8 cellular contexts compared by ENCODE assay signal in the genomic region with DNA sequence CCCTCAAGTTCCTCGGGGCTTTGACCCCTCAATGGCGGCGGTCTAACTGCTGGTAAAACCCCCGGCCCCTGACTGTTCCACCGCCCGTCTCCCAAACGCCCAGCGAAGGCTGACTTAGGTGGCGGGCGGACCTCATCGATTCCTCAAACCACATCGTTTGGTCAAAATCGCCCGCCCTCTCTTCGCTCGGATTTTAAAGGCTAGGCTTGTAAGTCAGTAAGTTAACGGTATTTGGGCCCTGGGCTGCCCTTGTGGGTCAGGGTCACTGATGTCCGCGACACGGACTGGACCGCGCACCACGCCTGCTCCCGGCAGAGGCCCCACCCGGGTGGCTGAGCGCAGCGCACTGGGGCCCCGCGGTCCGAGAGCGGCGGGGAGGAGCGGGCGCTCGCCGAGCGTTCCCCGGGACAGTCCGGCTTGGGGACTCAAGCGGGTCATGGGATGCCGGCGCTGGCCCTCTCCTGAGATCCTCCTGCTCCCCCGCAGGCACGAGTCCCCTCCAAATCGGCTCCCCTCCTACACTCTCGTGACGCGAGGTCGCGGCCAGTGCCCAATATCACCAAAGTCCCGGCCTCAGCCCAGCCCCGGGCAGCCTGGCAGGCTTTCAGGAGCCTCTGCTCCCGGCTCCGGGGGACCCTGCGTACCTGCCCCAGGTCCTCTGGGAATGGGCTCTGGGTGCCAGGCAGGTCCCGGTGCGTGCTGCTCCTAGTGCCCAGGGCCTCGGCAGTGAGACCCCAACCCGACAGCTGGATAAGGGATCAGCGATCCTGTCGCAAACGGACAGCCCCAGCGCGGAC. TPM values are rescaled to one million over a fixed set of nuclear protein-coding genes. Genes with fewer than 3 reads are reported as not detected.
DNase-seq lines count a peak whose midpoint lies in the region; ATAC-seq and TF ChIP-seq lines count a peak whose summit lies in the region.

No MANE protein-coding gene starts in this region.

- H3K27me3 Mint-ChIP-seq in nephron (ENCODE audit: low read depth) = peaks cover 98% of the 10 kb centered on the region
- H3K27me3 Mint-ChIP-seq in effector memory CD8-positive, alpha-beta T cell = peaks cover 68 to 76% of the 10 kb centered on the region in 2 donors

- POLR2A ChIA-PET in HEK293 (lab: Yijun Ruan, JAX) = no interaction called here

- H3K4me3 ChIP-seq in AG09309 (ENCODE audit: control insufficient read depth, low read depth, low read length) = peak overlapping the region; percentile 94
- H3K4me3 ChIP-seq in HEK293 (ENCODE audit: low read depth, low read length) = peak overlapping the region; percentile 67
- H3K4me3 ChIP-seq in colonic mucosa = peak overlapping the region; percentile 42

- peaks cover 3% of the 10 kb centered on the region; the same call in 1 of the 2 replicates for H3K4me1 ChIP-seq in HEK293 (ENCODE audit: control insufficient read depth, insufficient read depth, low read length)
- peaks cover 14% of the 10 kb centered on the region for H3K4me1 ChIP-seq in colonic mucosa

- peak overlapping the region; percentile 80 to 84 (median 80) for H3K4me3 Mint-ChIP-seq in nephron
- H3K4me3 Mint-ChIP-seq in effector memory CD8-positive, alpha-beta T cell = peak overlapping the region in 1 of 2 donors; percentile 22

- CTCF ChIA-PET in HEK293 (lab: Yijun Ruan, JAX) = no interaction called here

- H3K27ac ChIP-seq in HEK293 (ENCODE audit: extremely low read depth, low read depth, low read length) = peak overlapping the region; percentile 63; the same call in 1 of the 2 replicates
- no peak overlapping the region for H3K27ac ChIP-seq in colonic mucosa

- no peak for TF ChIP-seq CTCF in AG09309 (IDR thresholded peaks at IDR 0.05; ENCODE audit: control insufficient read depth, insufficient read depth, low read depth, low read length, missing control alignments)
- no peak for TF ChIP-seq CTCF in HEK293 (tag by site-specific recombination; IDR thresholded peaks at IDR 0.05)
- no peak for TF ChIP-seq CTCF in colonic mucosa (IDR thresholded peaks at IDR 0.05)
- no peak for TF ChIP-seq CTCF in nephron (IDR thresholded peaks at IDR 0.05; ENCODE audit: unreplicated experiment in 3 of 3)

- peaks cover 17% of the 10 kb centered on the region for H3K4me1 Mint-ChIP-seq in nephron
- H3K4me1 Mint-ChIP-seq in effector memory CD8-positive, alpha-beta T cell (ENCODE audit: low read depth in 2 of 2) = no peaks in the 10 kb centered on the region

- no peaks in the 10 kb centered on the region for H3K9me3 Mint-ChIP-seq in nephron
- H3K9me3 Mint-ChIP-seq in effector memory CD8-positive, alpha-beta T cell = no peaks in the 10 kb centered on the region

- no peak overlapping the region for H3K27ac Mint-ChIP-seq in nephron
- no peak overlapping the region for H3K27ac Mint-ChIP-seq in effector memory CD8-positive, alpha-beta T cell

- in situ Hi-C loops in G401 (cut with HindIII; ENCODE audit: low sequenced_read_pairs) = no loop called here

- H3K27me3 ChIP-seq in colonic mucosa = peaks cover 45% of the 10 kb centered on the region

- DNase-seq in AG09309 (ENCODE audit: low read depth) (no peak), colonic mucosa (no peak), SKM-1 treated with dmso at 0.1 percent for 144 hours (lab: John Stamatoyannopoulos, UW; ENCODE audit: unreplicated experiment) (no peak), G401 (ENCODE audit: low spot score) (no peak)
- DNase-seq in effector memory CD8-positive, alpha-beta T cell = no peak

- peak overlapping the region in 1 of 2 donors; percentile 35 for H3K9ac ChIP-seq in colonic mucosa (ENCODE audit: low read depth in 2 of 2, low read length in 2 of 2)

- H3K36me3 ChIP-seq in HEK293 (ENCODE audit: control insufficient read depth in 2 of 2, insufficient read depth in 1 of 2, low read length in 2 of 2) (no peaks in the 10 kb centered on the region), colonic mucosa (no peaks in the 10 kb centered on the region)

- ATAC-seq in GM21360 (IDR thresholded peaks at IDR 0.05; ENCODE audit: unreplicated experiment) = no peak
- no peak for ATAC-seq in effector memory CD8-positive, alpha-beta T cell (replicated peaks)

- intact Hi-C loops in colonic mucosa (cut with DNase I) = no loop called here

- no peaks in the 10 kb centered on the region for H3K36me3 Mint-ChIP-seq in nephron (ENCODE audit: low read depth)
- H3K36me3 Mint-ChIP-seq in effector memory CD8-positive, alpha-beta T cell (ENCODE audit: insufficient read depth) = no peaks in the 10 kb centered on the region

- H3K9me3 ChIP-seq in HEK293 (ENCODE audit: control insufficient read depth, insufficient read depth, low read depth, low read length) = no peaks in the 10 kb centered on the region
- H3K9me3 ChIP-seq in colonic mucosa = no peaks in the 10 kb centered on the region

TF ChIP-seq in HEK293, 187 proteins besides CTCF, POLR2A, EP300 and RAD21:
- TF ChIP-seq ZBTB20 (tag by site-specific recombination; IDR thresholded peaks at IDR 0.05) = peak; percentile 82
- TF ChIP-seq, protein P1, sequence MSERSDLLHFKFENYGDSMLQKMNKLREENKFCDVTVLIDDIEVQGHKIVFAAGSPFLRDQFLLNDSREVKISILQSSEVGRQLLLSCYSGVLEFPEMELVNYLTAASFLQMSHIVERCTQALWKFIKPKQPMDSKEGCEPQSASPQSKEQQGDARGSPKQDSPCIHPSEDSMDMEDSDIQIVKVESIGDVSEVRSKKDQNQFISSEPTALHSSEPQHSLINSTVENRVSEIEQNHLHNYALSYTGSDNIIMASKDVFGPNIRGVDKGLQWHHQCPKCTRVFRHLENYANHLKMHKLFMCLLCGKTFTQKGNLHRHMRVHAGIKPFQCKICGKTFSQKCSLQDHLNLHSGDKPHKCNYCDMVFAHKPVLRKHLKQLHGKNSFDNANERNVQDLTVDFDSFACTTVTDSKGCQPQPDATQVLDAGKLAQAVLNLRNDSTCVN (tag by site-specific recombination; optimal IDR thresholded peaks at IDR 0.05) = peak; percentile 69
- peak; percentile 64 for TF ChIP-seq ZNF335 (tag by site-specific recombination; conservative IDR thresholded peaks at IDR 0.05)
- TF ChIP-seq ZBTB17 (tag by site-specific recombination; IDR thresholded peaks at IDR 0.05) = peak; percentile 67
- peak; percentile 82 for TF ChIP-seq ZBTB8A (tag by site-specific recombination; IDR thresholded peaks at IDR 0.05)
- peak; percentile 89 for TF ChIP-seq ZNF121 (tag by site-specific recombination; IDR thresholded peaks at IDR 0.05)
- TF ChIP-seq, protein P2, sequence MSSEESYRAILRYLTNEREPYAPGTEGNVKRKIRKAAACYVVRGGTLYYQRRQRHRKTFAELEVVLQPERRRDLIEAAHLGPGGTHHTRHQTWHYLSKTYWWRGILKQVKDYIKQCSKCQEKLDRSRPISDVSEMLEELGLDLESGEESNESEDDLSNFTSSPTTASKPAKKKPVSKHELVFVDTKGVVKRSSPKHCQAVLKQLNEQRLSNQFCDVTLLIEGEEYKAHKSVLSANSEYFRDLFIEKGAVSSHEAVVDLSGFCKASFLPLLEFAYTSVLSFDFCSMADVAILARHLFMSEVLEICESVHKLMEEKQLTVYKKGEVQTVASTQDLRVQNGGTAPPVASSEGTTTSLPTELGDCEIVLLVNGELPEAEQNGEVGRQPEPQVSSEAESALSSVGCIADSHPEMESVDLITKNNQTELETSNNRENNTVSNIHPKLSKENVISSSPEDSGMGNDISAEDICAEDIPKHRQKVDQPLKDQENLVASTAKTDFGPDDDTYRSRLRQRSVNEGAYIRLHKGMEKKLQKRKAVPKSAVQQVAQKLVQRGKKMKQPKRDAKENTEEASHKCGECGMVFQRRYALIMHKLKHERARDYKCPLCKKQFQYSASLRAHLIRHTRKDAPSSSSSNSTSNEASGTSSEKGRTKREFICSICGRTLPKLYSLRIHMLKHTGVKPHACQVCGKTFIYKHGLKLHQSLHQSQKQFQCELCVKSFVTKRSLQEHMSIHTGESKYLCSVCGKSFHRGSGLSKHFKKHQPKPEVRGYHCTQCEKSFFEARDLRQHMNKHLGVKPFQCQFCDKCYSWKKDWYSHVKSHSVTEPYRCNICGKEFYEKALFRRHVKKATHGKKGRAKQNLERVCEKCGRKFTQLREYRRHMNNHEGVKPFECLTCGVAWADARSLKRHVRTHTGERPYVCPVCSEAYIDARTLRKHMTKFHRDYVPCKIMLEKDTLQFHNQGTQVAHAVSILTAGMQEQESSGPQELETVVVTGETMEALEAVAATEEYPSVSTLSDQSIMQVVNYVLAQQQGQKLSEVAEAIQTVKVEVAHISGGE (tag by site-specific recombination; conservative IDR thresholded peaks at IDR 0.05; ENCODE audit: low read depth) = peak; percentile 20; the same call in 1 of the 2 replicates
- TF ChIP-seq ZFHX2 (tag by site-specific recombination; conservative IDR thresholded peaks at IDR 0.05) = 0 out of 2 replicates have a peak, but pooled peaks have one; percentile 10
- TF ChIP-seq ZNF146 (tag by site-specific recombination; IDR thresholded peaks at IDR 0.05) = no peak
- TF ChIP-seq GLIS2 (tag by site-specific recombination; IDR thresholded peaks at IDR 0.05) = peak; percentile 33; the same call in 1 of the 2 replicates
- no peak for TF ChIP-seq ZNF664 (tag by site-specific recombination; IDR thresholded peaks at IDR 0.05)
- no peak for TF ChIP-seq GLI4 (tag by site-specific recombination; IDR thresholded peaks at IDR 0.05)

RNA-seq across cellular contexts. Expression of gene FLT1, which starts 1.0 kb away (rescaled TPM):
- 10 to 100 TPM in 1 of 2 donors, 1 to 10 TPM in 1; 4.7 to 16.6 TPM for total RNA-seq in colonic mucosa
- not detected in 2 replicates for total RNA-seq in G401 (2014; rRNA removed; shearing (Covaris generic))

Comparison
In these comparisons a context has a peak if more than half of its experiments do, and no peak if none do; other contexts are left out.
1. H3K4me3 ChIP-seq: peak in every context shown above with its lines; median percentile 94 in AG09309; 67 in HEK293; 42 in colonic mucosa.